ENCODE assay signal across 18 cellular contexts in genomic region chr6:97203343-97203742, GRCh38.
A peak's percentile ranks its signal among the peaks of the same experiment; 100 is the strongest.
DNase-seq lines count a peak whose midpoint lies in the region; FAIRE-seq and TF ChIP-seq lines count a peak whose summit lies in the region.
"Had no signal": no experiment of that assay in that cellular context is flagged by ENCODE, and none has a peak within 500 bp of the region (broad histone marks: within the 10 kb centered on the region; RNA-seq: fewer than 3 reads in every experiment).

No MANE protein-coding gene starts in this region.

- CTCF ChIA-PET in activated naive CD4-positive, alpha-beta T cell treated with anti-CD3 and anti-CD28 coated beads for 36 hours (lab: Charles Lee), result interaction anchor here (0.6 to 1.2 kb wide), 3 partner anchors 14 to 170 kb away, joined by 3 to 4 read pairs (median 3); no protein-coding TSS in a partner anchor

- H3K27me3 Mint-ChIP-seq in activated naive CD4-positive, alpha-beta T cell treated with anti-CD3 and anti-CD28 coated beads for 36 hours (ENCODE audit: low read depth), result no peaks in the 10 kb centered on the region

- H4K20me1 ChIP-seq in keratinocyte (ENCODE audit: control insufficient read depth, extremely low read depth, insufficient read depth, low read length), result no peaks in the 10 kb centered on the region

- FAIRE-seq in D721Med (lab: Jason Lieb, UNC) (peak; percentile 98), keratinocyte (lab: Jason Lieb, UNC) (peak; percentile 26)

- no peak overlapping the region for H2AFZ ChIP-seq in keratinocyte (ENCODE audit: control insufficient read depth, low read length)
- H2AFZ ChIP-seq: parathyroid adenoma, PC-9 had no signal

- no peaks in the 10 kb centered on the region for H3K79me2 ChIP-seq in keratinocyte (ENCODE audit: control insufficient read depth, insufficient read depth, low read length)
- H3K79me2 ChIP-seq: parathyroid adenoma had no signal

- no peaks in the 10 kb centered on the region for H3K27me3 ChIP-seq in keratinocyte (ENCODE audit: control insufficient read depth, extremely low read depth, insufficient read depth, low read length)
- H3K27me3 ChIP-seq: ascending aorta, esophagus muscularis mucosa, stomach had no signal

- DNase-seq in D721Med (ENCODE audit: insufficient read length, low spot score) (peak; percentile 37), LNCaP clone FGC (ENCODE audit: low read depth) (peak; percentile 30), SK-N-DZ (ENCODE audit: low spot score) (peak; percentile 61), keratinocyte (ENCODE audit: low read depth, low spot score) (no peak), activated T-cell treated with anti-CD3 and anti-CD28 coated beads for 4 hours (no peak), GF-D8 (lab: John Stamatoyannopoulos, UW) (no peak)
- DNase-seq in activated naive CD4-positive, alpha-beta T cell treated with anti-CD3 and anti-CD28 coated beads for 36 hours, result no peak
- DNase-seq: activated gamma-delta T cell treated with Interleukin-2 at 50 U/mL for 16 hours, cortex of kidney, hippocampal formation, NCI-H1930, PC-9, stomach, SW 1271 had no signal

- dilution Hi-C loops in keratinocyte (cut with MboI; ENCODE audit: extremely low pct_ligation_motif_present, low sequenced_read_pairs), result no loop called here

- H3K9ac ChIP-seq in keratinocyte (ENCODE audit: control insufficient read depth, extremely low read depth, insufficient read depth, low read length), result no peak overlapping the region
- H3K9ac ChIP-seq: parathyroid adenoma had no signal

- H3K4me1 ChIP-seq in keratinocyte (ENCODE audit: control insufficient read depth, extremely low read depth, insufficient read depth, low read length), result no peaks in the 10 kb centered on the region
- H3K4me1 ChIP-seq: ascending aorta, esophagus muscularis mucosa, parathyroid adenoma, stomach had no signal

- TF ChIP-seq CTCF in D721Med (IDR thresholded peaks at IDR 0.05; ENCODE audit: insufficient read depth, missing control alignments) (no peak), LNCaP clone FGC (IDR thresholded peaks at IDR 0.05; ENCODE audit: control insufficient read depth, extremely low read depth, insufficient read depth) (no peak), keratinocyte (optimal IDR thresholded peaks at IDR 0.05 in 1 of 3, IDR thresholded peaks at IDR 0.05 in 1 of 3, conservative IDR thresholded peaks at IDR 0.05 in 1 of 3; ENCODE audit: extremely low read depth in 1 of 3, insufficient read depth in 2 of 3, low read length in 3 of 3) (no peak)

- intact Hi-C loops in activated naive CD4-positive, alpha-beta T cell treated with anti-CD3 and anti-CD28 coated beads for 36 hours (cut with micrococcal nuclease), result no loop called here

- no peaks in the 10 kb centered on the region for H3K9me3 Mint-ChIP-seq in activated naive CD4-positive, alpha-beta T cell treated with anti-CD3 and anti-CD28 coated beads for 36 hours
- H3K9me3 Mint-ChIP-seq: CD14-positive monocyte had no signal

- no peaks in the 10 kb centered on the region for H3K36me3 ChIP-seq in keratinocyte (ENCODE audit: control insufficient read depth in 2 of 2, extremely low read depth in 1 of 2, insufficient read depth in 2 of 2, low read length in 2 of 2)
- H3K36me3 ChIP-seq: ascending aorta, esophagus muscularis mucosa, stomach had no signal

- H3K4me3 ChIP-seq in LNCaP clone FGC (ENCODE audit: low read depth, low read length) (no peak overlapping the region), keratinocyte (ENCODE audit: control insufficient read depth in 2 of 3, extremely low read depth in 1 of 3, insufficient read depth in 2 of 3, low read depth in 1 of 3, low read length in 3 of 3) (no peak overlapping the region)
- H3K4me3 ChIP-seq: ascending aorta, esophagus muscularis mucosa, PC-9, stomach had no signal

- peaks cover 1% of the 10 kb centered on the region for H3K4me1 Mint-ChIP-seq in activated naive CD4-positive, alpha-beta T cell treated with anti-CD3 and anti-CD28 coated beads for 36 hours (ENCODE audit: low read depth)
- H3K4me1 Mint-ChIP-seq: CD14-positive monocyte had no signal

- no peak overlapping the region for H3K4me3 Mint-ChIP-seq in activated naive CD4-positive, alpha-beta T cell treated with anti-CD3 and anti-CD28 coated beads for 36 hours
- H3K4me3 Mint-ChIP-seq: CD14-positive monocyte had no signal

- H3K36me3 Mint-ChIP-seq in activated naive CD4-positive, alpha-beta T cell treated with anti-CD3 and anti-CD28 coated beads for 36 hours (ENCODE audit: low read depth), result peaks cover 3% of the 10 kb centered on the region

- no peaks in the 10 kb centered on the region for H3K9me3 ChIP-seq in keratinocyte (ENCODE audit: control insufficient read depth, low read depth, low read length)
- H3K9me3 ChIP-seq: ascending aorta, esophagus muscularis mucosa, stomach had no signal

- no peaks in the 10 kb centered on the region for H3K9me1 ChIP-seq in keratinocyte (ENCODE audit: control insufficient read depth, extremely low read depth, insufficient read depth, low read length)

- H3K4me2 ChIP-seq in keratinocyte (ENCODE audit: control insufficient read depth, extremely low read depth, insufficient read depth, low read depth, low read length), result no peak overlapping the region
- H3K4me2 ChIP-seq: PC-9 had no signal

- no peak overlapping the region for H3K27ac Mint-ChIP-seq in activated naive CD4-positive, alpha-beta T cell treated with anti-CD3 and anti-CD28 coated beads for 36 hours
- H3K27ac Mint-ChIP-seq: CD14-positive monocyte had no signal

- no peak overlapping the region for H3K27ac ChIP-seq in keratinocyte (ENCODE audit: control insufficient read depth, insufficient read depth, low read length)
- H3K27ac ChIP-seq: ascending aorta, esophagus muscularis mucosa, parathyroid adenoma, PC-9, stomach had no signal

Comparison
In these comparisons a context has a peak if more than half of its experiments do, and no peak if none do; other contexts are left out.
1. DNase-seq: peak in D721Med (single experiment), LNCaP clone FGC (single experiment) and SK-N-DZ (single experiment); none in keratinocyte (single experiment), activated naive CD4-positive, alpha-beta T cell treated with anti-CD3 and anti-CD28 coated beads for 36 hours (single experiment), activated T-cell treated with anti-CD3 and anti-CD28 coated beads for 4 hours (single experiment) and GF-D8 (single experiment).